21 cellular contexts compared by ENCODE assay signal in the genomic region with DNA sequence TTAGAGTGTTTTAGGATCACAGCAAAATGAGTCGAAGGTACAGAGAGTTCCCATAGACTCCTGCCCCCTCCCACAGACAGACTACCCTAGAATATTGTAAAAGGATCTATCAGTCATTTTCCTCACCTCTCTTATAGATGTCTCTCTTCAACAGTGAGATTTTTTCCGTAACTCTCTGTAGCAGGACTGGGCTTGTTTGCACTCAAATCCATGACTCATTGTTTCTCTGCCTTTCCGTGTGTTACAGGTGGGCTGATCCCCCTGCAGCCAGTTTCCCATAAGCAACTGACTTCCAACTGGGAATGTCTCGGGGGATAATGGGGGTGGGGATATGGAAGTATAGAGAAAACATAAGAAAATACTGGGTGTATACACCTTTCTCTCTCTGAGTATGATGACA.
"Had no signal": no experiment of that assay in that cellular context is flagged by ENCODE, and none has a peak within 500 bp of the region (broad histone marks: within the 10 kb centered on the region; RNA-seq: fewer than 3 reads in every experiment).

No MANE protein-coding gene starts in this region.

- ATAC-seq: activated CD8-positive, alpha-beta T cell treated with anti-CD3 and anti-CD28 coated beads, Interleukin-2, amount 10 ng/mL, durations not matched to agents 7 days and 5 days; left colon; mucosa of descending colon; pancreas; psoas muscle; T-helper 17 cell; upper lobe of right lung had no signal

- H3K9me3 ChIP-seq: colonic mucosa, mucosa of descending colon, pancreas, psoas muscle, right atrium auricular region, spleen, thyroid gland, upper lobe of right lung had no signal

- H3K4me1 ChIP-seq: colonic mucosa, pancreas, psoas muscle, right atrium auricular region, spleen, thyroid gland, upper lobe of right lung had no signal

- H3K36me3 ChIP-seq: colonic mucosa, pancreas, right atrium auricular region, spleen, thyroid gland, upper lobe of right lung had no signal

- H3K4me3 ChIP-seq: colonic mucosa, mucosa of descending colon, pancreas, psoas muscle, right atrium auricular region, spleen, thyroid gland, upper lobe of right lung had no signal

- H3K27ac ChIP-seq: colonic mucosa, pancreas, psoas muscle, right atrium auricular region, spleen, thyroid gland, upper lobe of right lung had no signal

- H3K27me3 ChIP-seq: colonic mucosa, pancreas, right atrium auricular region, thyroid gland, upper lobe of right lung had no signal

- DNase-seq: activated CD4-positive, alpha-beta T cell treated with anti-CD3 and anti-CD28 coated beads for 4 hours; activated CD4-positive, CD25-positive, alpha-beta regulatory T cell; activated CD8-positive, alpha-beta T cell treated with anti-CD3 and anti-CD28 coated beads, Interleukin-2, amount 10 ng/mL, durations not matched to agents 7 days and 5 days; activated gamma-delta T cell; colonic mucosa; foreskin fibroblast; left colon; mesenchymal stem cell; mucosa of descending colon; nephron progenitor cell; pancreas; psoas muscle; spleen; stimulated activated CD4-positive, alpha-beta T cell treated with anti-CD3 and anti-CD28 coated beads, Interleukin-4, amount 100 ng/mL, for 1 hour; stimulated activated naive CD4-positive, alpha-beta T cell treated with Interleukin-2 at 50 U/mL for 16 hours; substantia nigra; T-helper 17 cell; thyroid gland; upper lobe of right lung had no signal

- FAIRE-seq: astrocyte, pancreas had no signal
